8 cellular contexts compared by ENCODE assay signal in the genomic region with DNA sequence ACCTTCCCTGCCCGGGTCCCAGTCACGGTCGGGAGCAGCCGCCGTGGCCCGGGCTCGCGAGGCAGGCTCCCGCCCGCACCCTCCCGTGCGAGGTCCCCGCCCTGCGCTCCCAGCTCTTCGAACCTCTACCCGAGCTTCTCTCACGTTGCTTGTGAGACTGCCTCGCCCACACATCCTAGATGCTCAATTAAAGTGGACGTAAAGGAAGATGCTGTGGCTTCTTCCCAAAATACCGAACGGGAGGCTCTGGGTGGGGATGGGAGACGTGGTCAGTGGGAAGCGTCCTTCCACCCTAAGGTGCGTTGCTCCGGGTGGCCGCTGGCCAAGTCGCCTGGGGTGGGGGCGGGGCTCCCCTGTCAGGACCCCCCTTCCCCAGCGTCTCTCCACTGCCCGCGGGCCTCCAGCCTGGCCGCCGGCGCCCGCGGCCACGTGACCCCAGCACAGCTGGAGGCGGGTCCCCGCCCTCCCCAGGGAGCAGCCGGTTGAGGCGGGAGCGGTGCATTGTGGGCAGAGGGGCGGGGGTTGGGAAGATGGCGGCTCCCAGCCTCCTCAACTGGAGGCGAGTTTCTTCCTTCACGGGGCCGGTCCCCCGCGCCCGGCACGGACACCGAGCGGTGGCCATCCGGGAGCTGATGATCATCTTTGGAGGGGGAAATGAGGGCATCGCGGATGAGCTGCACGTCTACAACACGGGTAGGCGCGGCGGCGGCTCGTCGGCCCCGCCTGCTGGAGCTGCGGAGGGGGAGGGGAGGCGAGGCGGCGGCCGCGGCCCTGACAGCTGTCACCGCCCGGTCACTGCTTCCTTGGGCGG. TPM values are rescaled to one million over a fixed set of nuclear protein-coding genes. Genes with fewer than 3 reads are reported as not detected.
DNase-seq lines count a peak whose midpoint lies in the region; ATAC-seq and TF ChIP-seq lines count a peak whose summit lies in the region.

HCFC2 (plus strand) TSS at position 501 of the 811 bp plus-strand sequence; CDS start at position 531, 30 bp downstream.

- peak; percentile 91 for DNase-seq in Ammon's horn (ENCODE audit: low spot score)
- peak; percentile 79 for DNase-seq in NCI-H460 (ENCODE audit: extremely low read depth, low read depth)
- DNase-seq in activated CD4-positive, alpha-beta T cell treated with anti-CD3 and anti-CD28 coated beads for 4 hours: peak; percentile 86 to 88
- peak; percentile 94 for DNase-seq in coronary artery (ENCODE audit: low spot score)
- DNase-seq in left lung: peak; percentile 94 to 99
- DNase-seq in stimulated activated CD4-positive, alpha-beta T cell treated with anti-CD3 and anti-CD28 coated beads, Interleukin-2, amount 100 ng/mL, for 4 hours (ENCODE audit: low read depth): peak; percentile 83

- TF ChIP-seq CTCF in coronary artery (IDR thresholded peaks at IDR 0.05) (no peak), left lung (IDR thresholded peaks at IDR 0.05) (no peak)

- H3K27me3 ChIP-seq in left lung: no peaks in the 10 kb centered on the region

- peaks cover 3 to 8% of the 10 kb centered on the region in 2 donors for H3K36me3 ChIP-seq in left lung

- peak within 1 kb of the TSS; percentile 95 for H3K4me3 ChIP-seq in coronary artery
- H3K4me3 ChIP-seq in left lung: peak within 1 kb of the TSS; percentile 77 to 84

- no peaks in the 10 kb centered on the region for H3K9me3 ChIP-seq in left lung

- intact Hi-C loops in left lung (cut with DNase I): no loop called here

- peaks cover 4 to 21% of the 10 kb centered on the region in 2 donors for H3K4me1 ChIP-seq in left lung

- peak; percentile 66 for TF ChIP-seq POLR2A in GM19099 (IDR thresholded peaks at IDR 0.05; ENCODE audit: extremely low read depth, insufficient read length, low read depth)

- H3K27ac ChIP-seq in coronary artery (peak within 1 kb of the TSS; percentile 89 to 92), left lung (peak within 1 kb of the TSS; percentile 82 to 84)

- ATAC-seq in HG03378 (IDR thresholded peaks at IDR 0.05; ENCODE audit: unreplicated experiment): peak; percentile 70
- ATAC-seq in left lung: peak; percentile 99

RNA-seq across cellular contexts. Expression of gene HCFC2, which starts in this region (rescaled TPM):
- total RNA-seq in NCI-H460 (2014; rRNA removed; shearing (Covaris generic)): 5.0 and 5.3 TPM in 2 replicates
- polyA plus RNA-seq in NCI-H460 (2014; cell fraction: nucleus; rRNA removed): 9.6 and 11.6 TPM in 2 replicates
- 10 to 100 TPM; 16.7 to 18.1 TPM for total RNA-seq in left lung

Comparison
In these comparisons a context has a peak if more than half of its experiments do, and no peak if none do; other contexts are left out.
1. Peak in every context shown above with its lines: DNase-seq, ATAC-seq, H3K4me3 ChIP-seq and H3K27ac ChIP-seq.